Comparison of ENCODE assay signal across 8 cellular contexts in the genomic region with DNA sequence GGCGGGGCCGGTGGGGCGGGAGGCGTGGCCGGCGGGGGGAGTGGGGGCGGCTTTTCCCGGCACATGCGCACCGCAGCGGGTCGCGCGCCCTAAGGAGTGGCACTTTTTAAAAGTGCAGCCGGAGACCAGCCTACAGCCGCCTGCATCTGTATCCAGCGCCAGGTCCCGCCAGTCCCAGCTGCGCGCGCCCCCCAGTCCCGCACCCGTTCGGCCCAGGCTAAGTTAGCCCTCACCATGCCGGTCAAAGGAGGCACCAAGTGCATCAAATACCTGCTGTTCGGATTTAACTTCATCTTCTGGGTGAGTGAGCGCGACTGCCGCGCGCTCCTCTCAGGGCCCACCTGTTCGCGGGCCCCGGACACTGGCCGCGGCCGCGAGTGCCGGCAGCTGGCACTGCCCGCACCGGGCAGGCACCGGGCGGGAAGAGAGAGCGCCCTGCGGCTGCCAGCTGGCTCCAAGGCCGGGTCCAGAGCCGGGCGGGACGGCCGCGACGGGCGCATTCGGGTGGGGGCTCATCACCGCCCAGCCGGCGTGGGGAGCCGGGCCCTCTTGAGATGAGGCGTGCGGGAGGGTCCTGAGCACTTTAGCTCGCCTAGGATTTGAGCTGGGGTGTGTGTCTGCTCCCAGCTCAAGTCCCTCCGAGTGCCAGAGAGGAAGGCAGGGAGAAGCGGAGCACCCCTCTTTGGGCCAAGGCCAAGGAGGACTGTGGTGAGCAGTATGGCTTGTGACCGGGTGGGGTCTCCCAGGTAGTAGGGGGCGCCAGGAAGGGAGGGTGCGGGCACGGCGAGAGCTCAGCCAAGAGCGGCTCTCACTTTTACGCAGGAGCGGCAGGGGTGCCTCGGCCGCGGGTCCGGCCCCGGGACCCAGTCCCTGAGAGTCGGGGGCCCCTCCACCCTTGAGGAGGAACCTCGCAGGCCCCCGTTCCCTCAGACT. TPM values are rescaled to one million over a fixed set of nuclear protein-coding genes. Genes with fewer than 3 reads are reported as not detected.
DNase-seq lines count a peak whose midpoint lies in the region; ATAC-seq and TF ChIP-seq lines count a peak whose summit lies in the region.

CD9 (plus strand) TSS at position 135 of the 933 bp plus-strand sequence; CDS start at position 235, 100 bp downstream.

- H3K9me3 ChIP-seq in tibial nerve = no peaks in the 10 kb centered on the region

- H3K4me3 Mint-ChIP-seq in activated T-cell treated with anti-CD3 and anti-CD28 coated beads, Interleukin-2, amount 50 U/mL, for 4 hours = peak within 1 kb of the TSS; percentile 53
- peak within 1 kb of the TSS; percentile 82 to 86 (median 84) for H3K4me3 Mint-ChIP-seq in nephron

- peak in 1 of 2 donors; percentile 84 for TF ChIP-seq EP300 in tibial nerve (IDR thresholded peaks at IDR 0.05)

- H3K4me3 ChIP-seq in fibroblast of the aortic adventitia (ENCODE audit: low read depth, low read length) = peak within 1 kb of the TSS; percentile 92
- H3K4me3 ChIP-seq in tibial nerve = peak within 1 kb of the TSS; percentile 71 to 98 (median 85)

- ATAC-seq in activated T-cell treated with anti-CD3 and anti-CD28 coated beads, Interleukin-2, amount 50 U/mL, for 4 hours = peak; percentile 60 to 64
- ATAC-seq in GM21515 (IDR thresholded peaks at IDR 0.05; ENCODE audit: unreplicated experiment) (no peak), GM19324 (IDR thresholded peaks at IDR 0.05; ENCODE audit: low FRiP score, unreplicated experiment) (no peak)

- H3K9me3 Mint-ChIP-seq in activated T-cell treated with anti-CD3 and anti-CD28 coated beads, Interleukin-2, amount 50 U/mL, for 4 hours = no peaks in the 10 kb centered on the region
- no peaks in the 10 kb centered on the region for H3K9me3 Mint-ChIP-seq in nephron

- no peaks in the 10 kb centered on the region for H3K36me3 ChIP-seq in tibial nerve

- peaks cover 0 to 76% (median 36%) of the 10 kb centered on the region in 4 donors for H3K4me1 ChIP-seq in tibial nerve

- H3K4me1 Mint-ChIP-seq in activated T-cell treated with anti-CD3 and anti-CD28 coated beads, Interleukin-2, amount 50 U/mL, for 4 hours (ENCODE audit: low read depth) = peaks cover 16% of the 10 kb centered on the region
- peaks cover 64% of the 10 kb centered on the region for H3K4me1 Mint-ChIP-seq in nephron

- no peaks in the 10 kb centered on the region for H3K36me3 Mint-ChIP-seq in activated T-cell treated with anti-CD3 and anti-CD28 coated beads, Interleukin-2, amount 50 U/mL, for 4 hours (ENCODE audit: insufficient read depth)
- no peaks in the 10 kb centered on the region for H3K36me3 Mint-ChIP-seq in nephron (ENCODE audit: low read depth)

- WGBS in tibial nerve, 2 donors = 0 to 1% methylated on average over 33 to 69 of the region's 79 CpGs

- no peak for TF ChIP-seq CTCF in fibroblast of the aortic adventitia (IDR thresholded peaks at IDR 0.05; ENCODE audit: insufficient read depth, low read length)
- TF ChIP-seq CTCF in nephron (IDR thresholded peaks at IDR 0.05; ENCODE audit: unreplicated experiment in 3 of 3) = no peak
- TF ChIP-seq CTCF in tibial nerve (IDR thresholded peaks at IDR 0.05) = no peak

- TF ChIP-seq POLR2A in tibial nerve (IDR thresholded peaks at IDR 0.05) = peak; percentile 74 to 79

- H3K27ac Mint-ChIP-seq in nephron = peak within 1 kb of the TSS; percentile 34 to 82 (median 79)

- peaks cover 47% of the 10 kb centered on the region for H3K27me3 Mint-ChIP-seq in activated T-cell treated with anti-CD3 and anti-CD28 coated beads, Interleukin-2, amount 50 U/mL, for 4 hours (ENCODE audit: low read depth)
- peaks cover 58% of the 10 kb centered on the region for H3K27me3 Mint-ChIP-seq in nephron (ENCODE audit: low read depth)

- no peaks in the 10 kb centered on the region for H3K27me3 ChIP-seq in tibial nerve

- DNase-seq in DMS53 treated with DMSO at 0.1 percent for 48 hours (lab: John Stamatoyannopoulos, UW; ENCODE audit: unreplicated experiment) (peak; percentile 61), NCI-H1048 (lab: John Stamatoyannopoulos, UW) (peak; percentile 40), fibroblast of the aortic adventitia (ENCODE audit: low read depth) (peak; percentile 49), tibial nerve (ENCODE audit: low spot score in 2 of 2) (peak in 1 of 2 donors; percentile 61)
- DNase-seq in activated T-cell treated with anti-CD3 and anti-CD28 coated beads, Interleukin-2, amount 50 U/mL, for 4 hours = peak; percentile 40

- H3K27ac ChIP-seq in tibial nerve = peak within 1 kb of the TSS; percentile 95 to 99 (median 97)

RNA-seq across cellular contexts. Expression of gene CD9, which starts in this region (rescaled TPM):
- 1 to 10 TPM; 1.6 to 3.2 (median 3.0) TPM for total RNA-seq in activated T-cell treated with anti-CD3 and anti-CD28 coated beads, Interleukin-2, amount 50 U/mL, for 4 hours
- total RNA-seq in fibroblast of the aortic adventitia (ENCODE audit: low replicate concordance) (56.2 and 407 TPM in 2 replicates), tibial nerve (100 to 1,000 TPM; 297 to 500 (median 391) TPM)

Comparison
In these comparisons a context has a peak if more than half of its experiments do, and no peak if none do; other contexts are left out.
1. RNA of gene CD9 (total RNA-seq): 297 to 500 TPM in tibial nerve and 56.2 to 407 TPM in fibroblast of the aortic adventitia; 1.6 to 3.2 TPM in activated T-cell treated with anti-CD3 and anti-CD28 coated beads, Interleukin-2, amount 50 U/mL, for 4 hours; every median in the first group is over 10 times any median in the second.
2. ATAC-seq: peak in activated T-cell treated with anti-CD3 and anti-CD28 coated beads, Interleukin-2, amount 50 U/mL, for 4 hours (2 of 2); none in GM21515 (single experiment) and GM19324 (single experiment).